Comparison of ENCODE assay signal across 15 cellular contexts in genomic region chr21:42308914-42309752, GRCh38. TPM values are rescaled to one million over a fixed set of nuclear protein-coding genes. Genes with fewer than 3 reads are reported as not detected.
A peak's percentile ranks its signal among the peaks of the same experiment; 100 is the strongest.
DNase-seq lines count a peak whose midpoint lies in the region; ATAC-seq, FAIRE-seq and TF ChIP-seq lines count a peak whose summit lies in the region.
"Had no signal": no experiment of that assay in that cellular context is flagged by ENCODE, and none has a peak within 500 bp of the region (broad histone marks: within the 10 kb centered on the region; RNA-seq: fewer than 3 reads in every experiment).

No MANE protein-coding gene starts in this region.

- TF ChIP-seq POLR2A in HCT116 (IDR thresholded peaks at IDR 0.05; ENCODE audit: borderline replicate concordance, extremely low read depth, insufficient read depth, insufficient read length) = no peak
- TF ChIP-seq POLR2A in K562 (conservative IDR thresholded peaks at IDR 0.05) = no peak

- RAD21 ChIA-PET in HCT116 (lab: Charles Lee; ENCODE audit: low non-redundant PET in 1 of 2, low total read pairs in 2 of 2, uncharacterized antibody in 2 of 2, unreplicated experiment in 2 of 2) = interaction anchor here (0.6 to 0.7 kb wide), 3 partner anchors 71 to 178 kb away, joined by 3 to 6 read pairs (median 3); no protein-coding TSS in a partner anchor

- H3K4me1 ChIP-seq in HCT116 (ENCODE audit: control insufficient read depth in 1 of 2, insufficient read depth in 2 of 2, low read length in 2 of 2) = peaks cover 0 to 5% of the 10 kb centered on the region in 2 experiments; a peak in 1 of 4 replicates
- H3K4me1 ChIP-seq in K562 (replicated peaks in 1 of 2; ENCODE audit: control insufficient read depth in 2 of 2, insufficient read depth in 2 of 2, low read length in 2 of 2) = peaks cover 0 to 13% of the 10 kb centered on the region in 2 experiments; a peak in 2 of 5 replicates
- peaks cover 15% of the 10 kb centered on the region for H3K4me1 ChIP-seq in neural progenitor cell

- CTCF ChIA-PET in HCT116 (lab: Charles Lee) (interaction anchor here (0.6 to 2.1 kb wide), 23 partner anchors 8 to 471 kb away, joined by 3 to 11 read pairs (median 5); no protein-coding TSS in a partner anchor), K562 (lab: Yijun Ruan, JAX; ENCODE audit: low intra/inter-chr PET ratio) (interaction anchor here (0.6 to 2.5 kb wide), 7 partner anchors 11 to 521 kb away, joined by 3 to 33 read pairs (median 4); no protein-coding TSS in a partner anchor)
- CTCF ChIA-PET in activated CD4-positive, alpha-beta memory T cell treated with anti-CD3 and anti-CD28 coated beads, Interleukin-2, amount 10 ng/mL, durations not matched to agents 7 days and 5 days (lab: Charles Lee) = interaction anchor here (0.6 to 2.7 kb wide), 20 partner anchors 10 to 424 kb away, joined by 3 to 15 read pairs (median 4); partner anchors contain the start of gene UBASH3A

- H3K4me1 Mint-ChIP-seq in neural progenitor cell = peaks cover 35% of the 10 kb centered on the region
- peaks cover 3% of the 10 kb centered on the region for H3K4me1 Mint-ChIP-seq in activated CD4-positive, alpha-beta memory T cell treated with anti-CD3 and anti-CD28 coated beads, Interleukin-2, amount 10 ng/mL, durations not matched to agents 7 days and 5 days

- no peaks in the 10 kb centered on the region for H4K20me1 ChIP-seq in HCT116 (ENCODE audit: insufficient read depth)
- peaks cover 32% of the 10 kb centered on the region for H4K20me1 ChIP-seq in K562 (replicated peaks; ENCODE audit: control insufficient read depth, insufficient read depth, low read length)
- H4K20me1 ChIP-seq in neural progenitor cell (ENCODE audit: low read depth) = no peaks in the 10 kb centered on the region

- peaks cover 3% of the 10 kb centered on the region for H3K9me1 ChIP-seq in K562 (ENCODE audit: control insufficient read depth, insufficient read depth, low read length)

- no peaks in the 10 kb centered on the region for H3F3A ChIP-seq in neural progenitor cell (ENCODE audit: low read depth)

- DNase-seq in COLO668 (lab: John Stamatoyannopoulos, UW; ENCODE audit: unreplicated experiment) (peak; percentile 71), HCT116 (ENCODE audit: low read depth, low spot score) (no peak), K562 (ENCODE audit: extremely low read depth in 1 of 4, low spot score in 3 of 4) (peak in 2 of 4 experiments; percentile 39 to 44), neural progenitor cell (ENCODE audit: low spot score) (no peak), HUDEP-2 (lab: John Stamatoyannopoulos, UW; ENCODE audit: unreplicated experiment in 76 of 76) (no peak), medulla oblongata (ENCODE audit: extremely low spot score) (no peak)
- DNase-seq in activated CD4-positive, alpha-beta memory T cell treated with anti-CD3 and anti-CD28 coated beads, Interleukin-2, amount 10 ng/mL, durations not matched to agents 7 days and 5 days = no peak
- DNase-seq: DMS153 had no signal

- peak overlapping the region; percentile 34 for H2AFZ ChIP-seq in HCT116 (ENCODE audit: low read depth, low read length, poor library complexity, severe bottlenecking)
- H2AFZ ChIP-seq in K562 (ENCODE audit: low read depth, low read length) = no peak overlapping the region
- H2AFZ ChIP-seq in neural progenitor cell (replicated peaks) = peak overlapping the region; percentile 98

- POLR2A ChIA-PET in HCT116 (lab: Charles Lee) = interaction anchor here (0.8 kb wide), 1 partner anchor 12 kb away, joined by 3 read pairs; no protein-coding TSS in a partner anchor
- POLR2A ChIA-PET in K562 (lab: Yijun Ruan, JAX) = no interaction called here
- POLR2A ChIA-PET in activated CD4-positive, alpha-beta memory T cell treated with anti-CD3 and anti-CD28 coated beads, Interleukin-2, amount 10 ng/mL, durations not matched to agents 7 days and 5 days (lab: Charles Lee) = interaction anchor here (1.2 kb wide), 1 partner anchor 95 kb away, joined by 3 read pairs; no protein-coding TSS in a partner anchor

- no peaks in the 10 kb centered on the region for H3K9me3 Mint-ChIP-seq in neural progenitor cell
- no peaks in the 10 kb centered on the region for H3K9me3 Mint-ChIP-seq in activated CD4-positive, alpha-beta memory T cell treated with anti-CD3 and anti-CD28 coated beads, Interleukin-2, amount 10 ng/mL, durations not matched to agents 7 days and 5 days
- H3K9me3 Mint-ChIP-seq: H9, naive B cell had no signal

- BruUV-seq in HCT116 (replicated peaks; lab: Mats Ljungman, UMichigan) (no TSS peak), K562 (replicated peaks; lab: Mats Ljungman, UMichigan) (no TSS peak)

- peak; percentile 15 for FAIRE-seq in K562 (lab: Jason Lieb, UNC)

- H3K27me3 ChIP-seq in HCT116 (ENCODE audit: insufficient read depth, low read length) (no peaks in the 10 kb centered on the region), K562 (ENCODE audit: control insufficient read depth in 2 of 2, insufficient read depth in 2 of 2, low read length in 2 of 2) (peaks cover 40 to 92% of the 10 kb centered on the region in 2 experiments; a peak in 4 of 5 replicates), neural progenitor cell (peaks cover 6% of the 10 kb centered on the region)
- H3K27me3 ChIP-seq: SJCRH30 had no signal

- peak overlapping the region; percentile 72 for H3K4me3 Mint-ChIP-seq in neural progenitor cell
- no peak overlapping the region for H3K4me3 Mint-ChIP-seq in activated CD4-positive, alpha-beta memory T cell treated with anti-CD3 and anti-CD28 coated beads, Interleukin-2, amount 10 ng/mL, durations not matched to agents 7 days and 5 days

- intact Hi-C loops in HCT116 (cut with micrococcal nuclease) = loop anchor here (1.0 kb wide), 1 partner anchor 141 kb away; no protein-coding TSS in a partner anchor
- intact Hi-C loops in K562 (cut with micrococcal nuclease) = loop anchor here (1.0 kb wide), 1 partner anchor 141 kb away; no protein-coding TSS in a partner anchor

- TF ChIP-seq RAD21 in HCT116 (IDR thresholded peaks at IDR 0.05; ENCODE audit: low read depth) (no peak), K562 (CRISPR knock-in tag; conservative IDR thresholded peaks at IDR 0.05 in 1 of 2, IDR thresholded peaks at IDR 0.05 in 1 of 2) (no peak)

- no peak for TF ChIP-seq EP300 in K562 (IDR thresholded peaks at IDR 0.05; ENCODE audit: low read length)

- H3K27ac Mint-ChIP-seq in neural progenitor cell = no peak overlapping the region
- H3K27ac Mint-ChIP-seq in activated CD4-positive, alpha-beta memory T cell treated with anti-CD3 and anti-CD28 coated beads, Interleukin-2, amount 10 ng/mL, durations not matched to agents 7 days and 5 days = no peak overlapping the region
- H3K27ac Mint-ChIP-seq: H9 had no signal

- peak; percentile 61 for ATAC-seq in HCT116
- ATAC-seq in K562 = peak; percentile 10; the same call in 1 of the 3 replicates
- no peak for ATAC-seq in GM21528 (IDR thresholded peaks at IDR 0.05; ENCODE audit: low FRiP score, unreplicated experiment)

- H3K27ac ChIP-seq in HCT116 (ENCODE audit: low read depth, low read length) (no peak overlapping the region), K562 (ENCODE audit: extremely low read depth, low read depth, low read length) (no peak overlapping the region), neural progenitor cell (no peak overlapping the region)
- H3K27ac ChIP-seq: left ventricle myocardium inferior, SJCRH30 had no signal

- H3K4me3 ChIP-seq in HCT116 (replicated peaks in 1 of 2; ENCODE audit: low read depth in 1 of 2, low read length in 2 of 2) (no peak overlapping the region), K562 (no peak overlapping the region), neural progenitor cell (no peak overlapping the region)
- H3K4me3 ChIP-seq: left ventricle myocardium inferior, SJCRH30 had no signal

- no peaks in the 10 kb centered on the region for H3K36me3 Mint-ChIP-seq in neural progenitor cell
- H3K36me3 Mint-ChIP-seq in activated CD4-positive, alpha-beta memory T cell treated with anti-CD3 and anti-CD28 coated beads, Interleukin-2, amount 10 ng/mL, durations not matched to agents 7 days and 5 days (ENCODE audit: low read depth) = no peaks in the 10 kb centered on the region
- H3K36me3 Mint-ChIP-seq: naive B cell had no signal

- peaks cover 3% of the 10 kb centered on the region for H3K27me3 Mint-ChIP-seq in neural progenitor cell (ENCODE audit: insufficient read depth, low read depth)
- peaks cover 16% of the 10 kb centered on the region for H3K27me3 Mint-ChIP-seq in activated CD4-positive, alpha-beta memory T cell treated with anti-CD3 and anti-CD28 coated beads, Interleukin-2, amount 10 ng/mL, durations not matched to agents 7 days and 5 days

- H3K9me3 ChIP-seq in HCT116 (ENCODE audit: control insufficient read depth in 1 of 2, insufficient read depth in 1 of 2, low read depth in 1 of 2, low read length in 2 of 2) (no peaks in the 10 kb centered on the region), K562 (replicated peaks; ENCODE audit: control insufficient read depth, insufficient read depth, low read depth, low read length) (no peaks in the 10 kb centered on the region), neural progenitor cell (ENCODE audit: low read depth) (no peaks in the 10 kb centered on the region)
- H3K9me3 ChIP-seq: left ventricle myocardium inferior, SJCRH30 had no signal

- H3K36me3 ChIP-seq in HCT116 (ENCODE audit: control insufficient read depth in 1 of 2, insufficient read depth in 2 of 2, low read length in 2 of 2) = no peaks in the 10 kb centered on the region
- H3K36me3 ChIP-seq in K562 (ENCODE audit: control insufficient read depth, insufficient read depth, low read length) = no peaks in the 10 kb centered on the region
- no peaks in the 10 kb centered on the region for H3K36me3 ChIP-seq in neural progenitor cell
- H3K36me3 ChIP-seq: left ventricle myocardium inferior, SJCRH30 had no signal

- H3K9me2 ChIP-seq in HCT116 (ENCODE audit: insufficient read depth) = no peaks in the 10 kb centered on the region

- no peak overlapping the region for H3K9ac ChIP-seq in HCT116 (ENCODE audit: low read length)
- no peak overlapping the region for H3K9ac ChIP-seq in K562 (ENCODE audit: insufficient read depth in 1 of 2, low read depth in 2 of 2, low read length in 2 of 2)
- no peak overlapping the region for H3K9ac ChIP-seq in neural progenitor cell

- in situ Hi-C loops in K562 (cut with MboI) = no loop called here

- WGBS in K562 (ENCODE audit: insufficient coverage, low coverage, missing lambda C conversion rate) = 1% methylated on average over 23 of the region's 23 CpGs

- H3K4me2 ChIP-seq in HCT116 (ENCODE audit: low read length) = peak overlapping the region; percentile 25
- no peak overlapping the region for H3K4me2 ChIP-seq in K562 (ENCODE audit: insufficient read depth, low read length)
- peak overlapping the region; percentile 91 for H3K4me2 ChIP-seq in neural progenitor cell

- TF ChIP-seq CTCF in HCT116 (IDR thresholded peaks at IDR 0.05 in 2 of 3, conservative IDR thresholded peaks at IDR 0.05 in 1 of 3; ENCODE audit: borderline replicate concordance in 1 of 3, insufficient read depth in 1 of 3, low read depth in 2 of 3, low read length in 2 of 3) (peak in 2 of 3 experiments; percentile 13 to 15; a peak in 2 of 6 replicates), K562 (IDR thresholded peaks at IDR 0.05 in 2 of 3, conservative IDR thresholded peaks at IDR 0.05 in 1 of 3; ENCODE audit: insufficient read depth in 2 of 3, low read depth in 1 of 3, low read length in 3 of 3) (peak in 1 of 3 experiments; percentile 14; a peak in 2 of 6 replicates), neural progenitor cell (IDR thresholded peaks at IDR 0.05) (no peak)

- H3K79me2 ChIP-seq in HCT116 (ENCODE audit: insufficient read depth, low read length) = no peaks in the 10 kb centered on the region
- H3K79me2 ChIP-seq in K562 (ENCODE audit: control insufficient read depth, insufficient read depth, low read length) = no peaks in the 10 kb centered on the region
- no peaks in the 10 kb centered on the region for H3K79me2 ChIP-seq in neural progenitor cell (ENCODE audit: low read depth)

RNA-seq across cellular contexts. Expression of gene TFF3, which starts 6.1 kb away (rescaled TPM):
- total RNA-seq in HCT116 (2021; ENCODE audit: unreplicated experiment) (0.22 TPM), K562 (2014; rRNA removed) (not detected in 2 replicates), K562 (2014; rRNA removed; fragmentation: Illumina TruSeq; extraction: Trizol) (not detected in 2 replicates), K562 (2015; rRNA removed; fragmentation: Illumina TruSeq; extraction: Trizol) (not detected in 2 replicates), K562 (2021) (0.72 and 0.78 TPM in 2 replicates), neural progenitor cell (ENCODE audit: low replicate concordance) (0.12 TPM in 1 of 2 replicates, not detected in the other)
- not detected in 2 replicates for polyA plus RNA-seq in HCT116 (2012)
- not detected in 2 replicates for total RNA-seq in K562 (2011; cell fraction: chromatin; rRNA removed; ENCODE audit: low replicate concordance)
- total RNA-seq in K562 (2011; cell fraction: nucleolus; rRNA removed) = not detected in 2 replicates
- not detected in 2 replicates for total RNA-seq in K562 (2011; cell fraction: nucleoplasm; rRNA removed)
- polyA plus RNA-seq in K562 (2011; rRNA removed) (0.07 TPM in 1 of 2 replicates, not detected in the other), K562 (2014; fragmentation: Illumina TruSeq; extraction: Trizol) (not detected in 2 replicates), K562 (2014; fragmentation: Nextera tagmentation; extraction: Ambion mirVana) (not detected), K562 (2014; rRNA removed) (not detected in 2 replicates)
- polyA plus RNA-seq in K562 (2011; cell fraction: cytosol; rRNA removed) = not detected in 2 replicates
- not detected in 2 replicates for polyA plus RNA-seq in K562 (2011; cell fraction: nucleus; rRNA removed)
- 0.22 TPM in 1 of 2 replicates, not detected in the other for polyA plus RNA-seq in K562 (2012)
- polyA minus RNA-seq in K562 (2011; rRNA and poly(A)+ RNA removed) = not detected in 2 replicates
- polyA minus RNA-seq in K562 (2011; cell fraction: cytosol; rRNA and poly(A)+ RNA removed) = not detected in 2 replicates
- not detected in 2 replicates for polyA minus RNA-seq in K562 (2011; cell fraction: nucleus; rRNA and poly(A)+ RNA removed)
- total RNA-seq in activated CD4-positive, alpha-beta memory T cell treated with anti-CD3 and anti-CD28 coated beads, Interleukin-2, amount 10 ng/mL, durations not matched to agents 7 days and 5 days = not detected
- polyA plus RNA-seq: BJ had no signal

RNA-seq across cellular contexts. Expression of gene TFF2, which starts 41.7 kb away (rescaled TPM):
- not detected for total RNA-seq in HCT116 (2021; ENCODE audit: unreplicated experiment)
- not detected in 2 replicates for polyA plus RNA-seq in HCT116 (2012)
- total RNA-seq in K562 (2011; cell fraction: chromatin; rRNA removed; ENCODE audit: low replicate concordance) = not detected in 2 replicates
- not detected in 2 replicates for total RNA-seq in K562 (2011; cell fraction: nucleolus; rRNA removed)
- not detected in 2 replicates for total RNA-seq in K562 (2011; cell fraction: nucleoplasm; rRNA removed)
- total RNA-seq in K562 (2014; rRNA removed) = not detected in 2 replicates
- total RNA-seq in K562 (2014; rRNA removed; fragmentation: Illumina TruSeq; extraction: Trizol) = not detected in 2 replicates
- total RNA-seq in K562 (2015; rRNA removed; fragmentation: Illumina TruSeq; extraction: Trizol) = not detected in 2 replicates
- total RNA-seq in K562 (2021) = not detected in 2 replicates
- polyA plus RNA-seq in K562 (2011; rRNA removed) = not detected in 2 replicates
- polyA plus RNA-seq in K562 (2011; cell fraction: cytosol; rRNA removed) = not detected in 2 replicates
- polyA plus RNA-seq in K562 (2011; cell fraction: nucleus; rRNA removed) = not detected in 2 replicates
- polyA plus RNA-seq in K562 (2012) = not detected in 2 replicates
- polyA plus RNA-seq in K562 (2014; fragmentation: Illumina TruSeq; extraction: Trizol) = not detected in 2 replicates
- not detected for polyA plus RNA-seq in K562 (2014; fragmentation: Nextera tagmentation; extraction: Ambion mirVana)
- not detected in 2 replicates for polyA plus RNA-seq in K562 (2014; rRNA removed)
- polyA minus RNA-seq in K562 (2011; rRNA and poly(A)+ RNA removed) = not detected in 2 replicates
- not detected in 2 replicates for polyA minus RNA-seq in K562 (2011; cell fraction: cytosol; rRNA and poly(A)+ RNA removed)
- polyA minus RNA-seq in K562 (2011; cell fraction: nucleus; rRNA and poly(A)+ RNA removed) = not detected in 2 replicates
- not detected in 2 replicates for total RNA-seq in neural progenitor cell (ENCODE audit: low replicate concordance)
- total RNA-seq in activated CD4-positive, alpha-beta memory T cell treated with anti-CD3 and anti-CD28 coated beads, Interleukin-2, amount 10 ng/mL, durations not matched to agents 7 days and 5 days = not detected
- total RNA-seq: H9, left ventricle myocardium inferior, renal cortical epithelial cell, SJCRH30 had no signal
- polyA plus RNA-seq: BJ had no signal

RNA-seq across cellular contexts. Expression of gene TFF1, which starts 57.2 kb away (rescaled TPM):
- total RNA-seq in HCT116 (2021; ENCODE audit: unreplicated experiment) (0.61 TPM), K562 (2014; rRNA removed) (not detected in 2 replicates), K562 (2014; rRNA removed; fragmentation: Illumina TruSeq; extraction: Trizol) (not detected in 2 replicates), K562 (2015; rRNA removed; fragmentation: Illumina TruSeq; extraction: Trizol) (not detected in 2 replicates), K562 (2021) (0.31 and 0.98 TPM in 2 replicates), neural progenitor cell (ENCODE audit: low replicate concordance) (not detected in 2 replicates)
- polyA plus RNA-seq in HCT116 (2012) = not detected in 2 replicates
- total RNA-seq in K562 (2011; cell fraction: chromatin; rRNA removed; ENCODE audit: low replicate concordance) = not detected in 2 replicates
- not detected in 2 replicates for total RNA-seq in K562 (2011; cell fraction: nucleolus; rRNA removed)
- total RNA-seq in K562 (2011; cell fraction: nucleoplasm; rRNA removed) = not detected in 2 replicates
- polyA plus RNA-seq in K562 (2011; rRNA removed) (not detected in 2 replicates), K562 (2014; fragmentation: Illumina TruSeq; extraction: Trizol) (not detected in 2 replicates), K562 (2014; fragmentation: Nextera tagmentation; extraction: Ambion mirVana) (not detected), K562 (2014; rRNA removed) (not detected in 2 replicates)
- 0.37 TPM in 1 of 2 replicates, not detected in the other for polyA plus RNA-seq in K562 (2011; cell fraction: cytosol; rRNA removed)
- not detected in 2 replicates for polyA plus RNA-seq in K562 (2011; cell fraction: nucleus; rRNA removed)
- 0.43 TPM in 1 of 2 replicates, not detected in the other for polyA plus RNA-seq in K562 (2012)
- polyA minus RNA-seq in K562 (2011; rRNA and poly(A)+ RNA removed) = not detected in 2 replicates
- not detected in 2 replicates for polyA minus RNA-seq in K562 (2011; cell fraction: cytosol; rRNA and poly(A)+ RNA removed)
- polyA minus RNA-seq in K562 (2011; cell fraction: nucleus; rRNA and poly(A)+ RNA removed) = not detected in 2 replicates
- not detected for total RNA-seq in activated CD4-positive, alpha-beta memory T cell treated with anti-CD3 and anti-CD28 coated beads, Interleukin-2, amount 10 ng/mL, durations not matched to agents 7 days and 5 days
- total RNA-seq: H9, left ventricle myocardium inferior, renal cortical epithelial cell, SJCRH30 had no signal
- polyA plus RNA-seq: BJ had no signal
